ENCODE assay signal across 16 cellular contexts in genomic region chrX:136336623-136337022, GRCh38. TPM values are rescaled to one million over a fixed set of nuclear protein-coding genes. Genes with fewer than 3 reads are reported as not detected.
DNase-seq lines count a peak whose midpoint lies in the region; ATAC-seq, FAIRE-seq and TF ChIP-seq lines count a peak whose summit lies in the region.
"Had no signal": no experiment of that assay in that cellular context is flagged by ENCODE, and none has a peak within 500 bp of the region (broad histone marks: within the 10 kb centered on the region; RNA-seq: fewer than 3 reads in every experiment).

No MANE protein-coding gene starts in this region.

- H3K36me3 ChIP-seq in WERI-Rb-1, result no peaks in the 10 kb centered on the region

- no peaks in the 10 kb centered on the region for H3K4me1 Mint-ChIP-seq in glutamatergic neuron (ENCODE audit: low read depth, unreplicated experiment)
- no peaks in the 10 kb centered on the region for H3K4me1 Mint-ChIP-seq in activated CD4-positive, alpha-beta T cell treated with anti-CD3 and anti-CD28 coated beads, Interleukin-2, amount 10 ng/mL, durations not matched to agents 7 days and 5 days
- H3K4me1 Mint-ChIP-seq: activated naive CD8-positive, alpha-beta T cell treated with anti-CD3 and anti-CD28 coated beads for 36 hours; CD4-positive, CD25-positive, alpha-beta regulatory T cell had no signal

- H3K27me3 Mint-ChIP-seq in glutamatergic neuron (ENCODE audit: unreplicated experiment), result no peaks in the 10 kb centered on the region
- peaks cover 2% of the 10 kb centered on the region for H3K27me3 Mint-ChIP-seq in activated CD4-positive, alpha-beta T cell treated with anti-CD3 and anti-CD28 coated beads, Interleukin-2, amount 10 ng/mL, durations not matched to agents 7 days and 5 days
- H3K27me3 Mint-ChIP-seq: activated naive CD8-positive, alpha-beta T cell treated with anti-CD3 and anti-CD28 coated beads for 36 hours; CD4-positive, CD25-positive, alpha-beta regulatory T cell had no signal

- H3K4me3 Mint-ChIP-seq in glutamatergic neuron (ENCODE audit: unreplicated experiment), result no peak overlapping the region
- no peak overlapping the region for H3K4me3 Mint-ChIP-seq in activated CD4-positive, alpha-beta T cell treated with anti-CD3 and anti-CD28 coated beads, Interleukin-2, amount 10 ng/mL, durations not matched to agents 7 days and 5 days
- H3K4me3 Mint-ChIP-seq: activated CD4-positive, alpha-beta memory T cell treated with anti-CD3 and anti-CD28 coated beads for 36 hours; activated naive CD8-positive, alpha-beta T cell treated with anti-CD3 and anti-CD28 coated beads for 36 hours; CD4-positive, CD25-positive, alpha-beta regulatory T cell; T-helper 1 cell treated with Interleukin-12 subunit alpha and Interleukin-12 subunit beta and Interleukin-4 antibody, amounts not matched to agents 30 μg/mL and 1 μg/mL, for 36 hours had no signal

- CTCF ChIA-PET in AG04450 (lab: Charles Lee), result no interaction called here
- CTCF ChIA-PET in activated CD4-positive, alpha-beta T cell treated with anti-CD3 and anti-CD28 coated beads, Interleukin-2, amount 10 ng/mL, durations not matched to agents 7 days and 5 days (lab: Charles Lee), result no interaction called here

- DNase-seq in AG04450 (ENCODE audit: low read depth, low spot score) (no peak), GM19239 (ENCODE audit: insufficient read length, low spot score) (no peak), WERI-Rb-1 (no peak), glutamatergic neuron (no peak), left colon (no peak), GOT3 (lab: John Stamatoyannopoulos, UW) (no peak), NCI-H2081 treated with DMSO at 0.1 percent for 48 hours (lab: John Stamatoyannopoulos, UW) (no peak)
- DNase-seq in activated CD4-positive, alpha-beta T cell treated with anti-CD3 and anti-CD28 coated beads, Interleukin-2, amount 10 ng/mL, durations not matched to agents 7 days and 5 days, result no peak
- DNase-seq: activated CD4-positive, alpha-beta memory T cell treated with anti-CD3 and anti-CD28 coated beads for 36 hours; activated naive CD8-positive, alpha-beta T cell treated with anti-CD3 and anti-CD28 coated beads for 36 hours; MV-4-11 had no signal

- H3K27me3 ChIP-seq in AG04450 (ENCODE audit: control insufficient read depth, insufficient read depth, low read length), result no peaks in the 10 kb centered on the region
- peaks cover 26% of the 10 kb centered on the region for H3K27me3 ChIP-seq in WERI-Rb-1 (ENCODE audit: insufficient read depth, low read depth, severe bottlenecking)

- no peak overlapping the region for H3K27ac ChIP-seq in AG04450 (ENCODE audit: low read depth, low read length)
- no peak overlapping the region for H3K27ac ChIP-seq in WERI-Rb-1
- H3K27ac ChIP-seq: skin epidermis had no signal

- H3K27ac Mint-ChIP-seq in glutamatergic neuron (ENCODE audit: unreplicated experiment), result no peak overlapping the region
- no peak overlapping the region for H3K27ac Mint-ChIP-seq in activated CD4-positive, alpha-beta T cell treated with anti-CD3 and anti-CD28 coated beads, Interleukin-2, amount 10 ng/mL, durations not matched to agents 7 days and 5 days
- H3K27ac Mint-ChIP-seq: activated CD4-positive, alpha-beta memory T cell treated with anti-CD3 and anti-CD28 coated beads for 36 hours; activated naive CD8-positive, alpha-beta T cell treated with anti-CD3 and anti-CD28 coated beads for 36 hours; CD4-positive, CD25-positive, alpha-beta regulatory T cell; T-helper 1 cell treated with Interleukin-12 subunit alpha and Interleukin-12 subunit beta and Interleukin-4 antibody, amounts not matched to agents 30 μg/mL and 1 μg/mL, for 36 hours had no signal

- H3K9me3 Mint-ChIP-seq in glutamatergic neuron (ENCODE audit: unreplicated experiment), result peaks cover 5% of the 10 kb centered on the region
- H3K9me3 Mint-ChIP-seq in activated CD4-positive, alpha-beta T cell treated with anti-CD3 and anti-CD28 coated beads, Interleukin-2, amount 10 ng/mL, durations not matched to agents 7 days and 5 days, result peaks cover 2% of the 10 kb centered on the region
- H3K9me3 Mint-ChIP-seq: activated CD4-positive, alpha-beta memory T cell treated with anti-CD3 and anti-CD28 coated beads for 36 hours; T-helper 1 cell treated with Interleukin-12 subunit alpha and Interleukin-12 subunit beta and Interleukin-4 antibody, amounts not matched to agents 30 μg/mL and 1 μg/mL, for 36 hours had no signal

- TF ChIP-seq CTCF in AG04450 (IDR thresholded peaks at IDR 0.05; ENCODE audit: low read depth, low read length) (peak; percentile 46), WERI-Rb-1 (IDR thresholded peaks at IDR 0.05; ENCODE audit: low read depth, low read length) (0 out of 2 replicates have a peak, but pooled peaks have one; percentile 12), glutamatergic neuron (IDR thresholded peaks at IDR 0.05; ENCODE audit: partially characterized antibody, unreplicated experiment) (peak; percentile 72)

- FAIRE-seq in GM19239 (lab: Jason Lieb, UNC), result peak; percentile 52
- FAIRE-seq: GM12891 had no signal

- H3K4me3 ChIP-seq in AG04450 (ENCODE audit: low read depth, low read length), result no peak overlapping the region
- H3K4me3 ChIP-seq in WERI-Rb-1 (ENCODE audit: low read depth, low read length), result no peak overlapping the region
- H3K4me3 ChIP-seq: skin epidermis had no signal

- POLR2A ChIA-PET in AG04450 (lab: Yijun Ruan, JAX), result no interaction called here
- POLR2A ChIA-PET in activated CD4-positive, alpha-beta T cell treated with anti-CD3 and anti-CD28 coated beads, Interleukin-2, amount 10 ng/mL, durations not matched to agents 7 days and 5 days (lab: Charles Lee), result no interaction called here

- ATAC-seq in left colon, result no peak

- intact Hi-C loops in left colon (cut with DNase I, micrococcal nuclease), result no loop called here

- no peaks in the 10 kb centered on the region for H3K36me3 Mint-ChIP-seq in glutamatergic neuron (ENCODE audit: unreplicated experiment)
- no peaks in the 10 kb centered on the region for H3K36me3 Mint-ChIP-seq in activated CD4-positive, alpha-beta T cell treated with anti-CD3 and anti-CD28 coated beads, Interleukin-2, amount 10 ng/mL, durations not matched to agents 7 days and 5 days (ENCODE audit: low read depth)
- H3K36me3 Mint-ChIP-seq: activated CD4-positive, alpha-beta memory T cell treated with anti-CD3 and anti-CD28 coated beads for 36 hours; activated naive CD8-positive, alpha-beta T cell treated with anti-CD3 and anti-CD28 coated beads for 36 hours; CD4-positive, CD25-positive, alpha-beta regulatory T cell had no signal

- H3K9me3 ChIP-seq in AG04450 (ENCODE audit: control insufficient read depth, insufficient read depth, low read length) (no peaks in the 10 kb centered on the region), WERI-Rb-1 (ENCODE audit: severe bottlenecking) (no peaks in the 10 kb centered on the region)

RNA-seq across cellular contexts. Expression of gene ADGRG4, which starts 35.9 kb away (rescaled TPM):
- polyA plus RNA-seq in AG04450 (2011; rRNA removed), result not detected in 2 replicates
- polyA minus RNA-seq in AG04450 (2011; rRNA and poly(A)+ RNA removed), result not detected in 2 replicates
- total RNA-seq in glutamatergic neuron (ENCODE audit: unreplicated experiment), result not detected
- total RNA-seq in left colon, result under 1 TPM; 0.03 to 0.17 TPM
- not detected for total RNA-seq in activated CD4-positive, alpha-beta T cell treated with anti-CD3 and anti-CD28 coated beads, Interleukin-2, amount 10 ng/mL, durations not matched to agents 7 days and 5 days
- total RNA-seq: activated CD4-positive, alpha-beta memory T cell treated with anti-CD3 and anti-CD28 coated beads for 36 hours; activated naive CD8-positive, alpha-beta T cell treated with anti-CD3 and anti-CD28 coated beads for 36 hours; CD4-positive, CD25-positive, alpha-beta regulatory T cell; urinary bladder had no signal
- polyA plus RNA-seq: CD4-positive, CD25-positive, alpha-beta regulatory T cell had no signal

Comparison
In these comparisons a context has a peak if more than half of its experiments do, and no peak if none do; other contexts are left out.
1. CTCF ChIP-seq: peak in every context shown above with its lines; median percentile 72 in glutamatergic neuron; 46 in AG04450; 12 in WERI-Rb-1.